ENCODE assay signal across 8 cellular contexts in the genomic region with DNA sequence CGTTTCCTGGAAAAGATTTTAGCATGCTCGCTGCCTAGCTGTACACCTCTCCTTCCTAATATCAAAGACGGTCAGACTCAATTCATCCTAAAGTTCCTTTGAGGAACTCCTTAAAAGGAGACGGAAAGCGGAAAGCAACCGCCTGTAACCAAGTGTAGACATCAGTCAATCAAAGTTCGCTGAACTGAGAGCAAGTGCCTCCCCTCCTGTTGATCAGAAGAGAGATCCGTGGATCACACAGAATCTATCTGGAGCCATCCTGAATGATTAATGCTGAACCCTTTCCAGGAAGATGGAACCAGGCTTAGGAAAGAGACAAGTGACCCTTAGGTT. TPM values are rescaled to one million over a fixed set of nuclear protein-coding genes. Genes with fewer than 3 reads are reported as not detected.
DNase-seq lines count a peak whose midpoint lies in the region; TF ChIP-seq lines count a peak whose summit lies in the region.

No MANE protein-coding gene starts in this region.

- H3K56ac ChIP-seq in H9 (ENCODE audit: insufficient read length, low read depth, low read length), result no peak overlapping the region

- peak overlapping the region; percentile 99 for H2AFZ ChIP-seq in H9 (ENCODE audit: low read length)
- peak overlapping the region; percentile 72 for H2AFZ ChIP-seq in OCI-LY1 (ENCODE audit: low read length)
- H2AFZ ChIP-seq in mammary epithelial cell (ENCODE audit: low read depth, low read length), result peak overlapping the region; percentile 90

- no peak overlapping the region for H3T11ph ChIP-seq in H9 (ENCODE audit: low read length)

- H3K27ac ChIP-seq in H9 (ENCODE audit: insufficient read length, low read depth, low read length) (no peak overlapping the region), OCI-LY1 (ENCODE audit: low read depth, low read length, poor library complexity, severe bottlenecking) (no peak overlapping the region), mammary epithelial cell (ENCODE audit: insufficient read depth, low read depth, low read length) (peak overlapping the region; percentile 81), substantia nigra (ENCODE audit: low read depth, low read length, poor library complexity, severe bottlenecking) (peak overlapping the region; percentile 70)

- no peaks in the 10 kb centered on the region for H3K36me3 Mint-ChIP-seq in H9 (ENCODE audit: insufficient read depth in 1 of 3, low read depth in 3 of 3)

- no peak overlapping the region for H2BK120ac ChIP-seq in H9 (ENCODE audit: low read depth, low read length, poor library complexity, severe bottlenecking)

- H3K23me2 ChIP-seq in H9 (ENCODE audit: insufficient read length, low read depth, low read length, poor library complexity, severe bottlenecking), result peaks cover 4% of the 10 kb centered on the region

- H3K27me3 ChIP-seq in H9 (ENCODE audit: insufficient read depth, low read length) (no peaks in the 10 kb centered on the region), OCI-LY1 (ENCODE audit: insufficient read depth, low read length) (no peaks in the 10 kb centered on the region), mammary epithelial cell (ENCODE audit: insufficient read depth, low read length) (no peaks in the 10 kb centered on the region)

- no peak overlapping the region for H4K5ac ChIP-seq in H9 (ENCODE audit: insufficient read length, low read depth, low read length)

- H3K27me3 Mint-ChIP-seq in H9 (ENCODE audit: low read depth), result no peaks in the 10 kb centered on the region

- no peak overlapping the region for H2BK20ac ChIP-seq in H9 (ENCODE audit: low read depth, low read length, poor library complexity, severe bottlenecking)

- CTCF ChIA-PET in mammary epithelial cell (lab: Charles Lee; ENCODE audit: low non-redundant PET), result interaction anchor here (0.6 kb wide), 1 partner anchor 11 kb away, joined by 3 read pairs; no protein-coding TSS in a partner anchor

- H3K14ac ChIP-seq in H9 (ENCODE audit: insufficient read depth, low read length), result no peak overlapping the region

- H3K18ac ChIP-seq in H9 (ENCODE audit: insufficient read length, low read depth, low read length), result peak overlapping the region; percentile 60

- BruUV-seq in mammary epithelial cell (replicated peaks; lab: Mats Ljungman, UMichigan), result TSS peak; percentile 67

- no peak overlapping the region for H3K23ac ChIP-seq in H9 (ENCODE audit: insufficient read length, low read depth, low read length)

- no peaks in the 10 kb centered on the region for H3K9me3 Mint-ChIP-seq in H9

- no peak for TF ChIP-seq CTCF in H9 (conservative IDR thresholded peaks at IDR 0.05)
- no peak for TF ChIP-seq CTCF in OCI-LY1 (IDR thresholded peaks at IDR 0.05; ENCODE audit: low read length)
- no peak for TF ChIP-seq CTCF in mammary epithelial cell (conservative IDR thresholded peaks at IDR 0.05 in 1 of 2, IDR thresholded peaks at IDR 0.05 in 1 of 2; ENCODE audit: extremely low read depth in 1 of 2, insufficient read depth in 1 of 2, low read depth in 1 of 2, low read length in 2 of 2)

- intact Hi-C loops in mammary epithelial cell (cut with micrococcal nuclease), result loop anchor here (1.0 to 5.0 kb wide), 3 partner anchors 42 to 269 kb away; a partner anchor contains a TSS

- H3K4me1 ChIP-seq in ES-I3 (ENCODE audit: insufficient read depth, low read length), result peaks cover 9% of the 10 kb centered on the region
- no peaks in the 10 kb centered on the region for H3K4me1 ChIP-seq in H9 (ENCODE audit: insufficient read depth, low read length)
- peaks cover 20% of the 10 kb centered on the region for H3K4me1 ChIP-seq in OCI-LY1 (ENCODE audit: insufficient read depth, low read length, severe bottlenecking)
- peaks cover 11% of the 10 kb centered on the region for H3K4me1 ChIP-seq in mammary epithelial cell (ENCODE audit: insufficient read depth, low read length)

- no peak overlapping the region for H4K8ac ChIP-seq in H9 (replicated peaks; ENCODE audit: insufficient read length, low read depth, low read length)

- no peaks in the 10 kb centered on the region for H3K79me2 ChIP-seq in H9 (ENCODE audit: insufficient read depth, low read length)
- H3K79me2 ChIP-seq in OCI-LY1 (ENCODE audit: insufficient read depth, low read length), result no peaks in the 10 kb centered on the region
- peaks cover 37% of the 10 kb centered on the region for H3K79me2 ChIP-seq in mammary epithelial cell (ENCODE audit: insufficient read depth, low read length)

- H3K27ac Mint-ChIP-seq in H9, result peak overlapping the region; percentile 42 to 94 (median 53); a peak in 5 of 7 replicates

- H2BK5ac ChIP-seq in H9 (ENCODE audit: insufficient read length, low read length), result no peak overlapping the region

- H4K20me1 ChIP-seq in H9 (ENCODE audit: control insufficient read depth, insufficient read depth, insufficient read length) (no peaks in the 10 kb centered on the region), OCI-LY1 (ENCODE audit: insufficient read depth, low read length) (no peaks in the 10 kb centered on the region), mammary epithelial cell (ENCODE audit: insufficient read depth, low read length) (no peaks in the 10 kb centered on the region)

- no peaks in the 10 kb centered on the region for H3K9me2 ChIP-seq in OCI-LY1 (ENCODE audit: low read depth, low read length)

- peaks cover 21% of the 10 kb centered on the region in 2 experiments for H3K4me1 Mint-ChIP-seq in H9

- H3K79me1 ChIP-seq in H9 (ENCODE audit: insufficient read depth, low read depth, low read length, poor library complexity, severe bottlenecking), result no peaks in the 10 kb centered on the region

- no peak overlapping the region for H2BK15ac ChIP-seq in H9 (ENCODE audit: low read depth, low read length)

- H3K9ac ChIP-seq in ES-I3 (ENCODE audit: low read depth, low read length) (peak overlapping the region; percentile 87), H9 (ENCODE audit: extremely low read depth, insufficient read length, low read length) (peak overlapping the region; percentile 55), OCI-LY1 (ENCODE audit: low read length) (peak overlapping the region; percentile 89), mammary epithelial cell (ENCODE audit: insufficient read depth, low read length) (peak overlapping the region; percentile 84)

- H3K4me3 Mint-ChIP-seq in H9, result peak overlapping the region; percentile 78 to 91

- no peak overlapping the region for H4K91ac ChIP-seq in H9 (ENCODE audit: insufficient read length, low read depth, low read length)

- no peak overlapping the region for H2BK12ac ChIP-seq in H9 (ENCODE audit: insufficient read length, low read depth, low read length)

- H3K4me3 ChIP-seq in OCI-LY1 (ENCODE audit: low read depth, low read length, poor library complexity, severe bottlenecking), result peak overlapping the region; percentile 96
- H3K4me3 ChIP-seq in mammary epithelial cell (replicated peaks in 1 of 3; ENCODE audit: insufficient read depth in 1 of 3, low read depth in 2 of 3, low read length in 3 of 3), result peak overlapping the region; percentile 92 to 98 (median 97)

- DNase-seq in H9 (no peak), mammary epithelial cell (peak; percentile 6), left kidney (ENCODE audit: low read depth, low spot score) (peak; percentile 27), substantia nigra (lab: John Stamatoyannopoulos, UW) (peak in 1 of 49 donors; percentile 13), ecto neural progenitor cell (ENCODE audit: low spot score) (no peak), HUDEP-2 (lab: John Stamatoyannopoulos, UW; ENCODE audit: unreplicated experiment in 76 of 76) (no peak)

- H3F3A ChIP-seq in OCI-LY1 (ENCODE audit: insufficient read depth, low read length), result no peaks in the 10 kb centered on the region

- H2AK5ac ChIP-seq in H9 (ENCODE audit: insufficient read length, low read length), result no peak overlapping the region

- H3K36me3 ChIP-seq in ES-I3 (ENCODE audit: insufficient read depth, low read length), result no peaks in the 10 kb centered on the region
- no peaks in the 10 kb centered on the region for H3K36me3 ChIP-seq in OCI-LY1 (ENCODE audit: insufficient read depth, low read length)
- H3K36me3 ChIP-seq in mammary epithelial cell (ENCODE audit: insufficient read depth, low read length), result peaks cover 2% of the 10 kb centered on the region

- WGBS in H9 (ENCODE audit: extremely low coverage, insufficient read length, low lambda C conversion rate), result no CpG with 5 or more reads among the region's 8 CpGs
- WGBS in mammary epithelial cell (ENCODE audit: low coverage, missing lambda C conversion rate), result 3% methylated on average over 8 of the region's 8 CpGs

- no peaks in the 10 kb centered on the region for H3K9me3 ChIP-seq in ES-I3 (ENCODE audit: control insufficient read depth, insufficient read depth, low read length)
- H3K9me3 ChIP-seq in H9 (ENCODE audit: control insufficient read depth, low read depth, low read length), result no peaks in the 10 kb centered on the region
- H3K9me3 ChIP-seq in OCI-LY1 (ENCODE audit: low read length), result no peaks in the 10 kb centered on the region
- no peaks in the 10 kb centered on the region for H3K9me3 ChIP-seq in mammary epithelial cell (replicated peaks; ENCODE audit: insufficient read depth, low read length)

- dilution Hi-C loops in mammary epithelial cell (cut with HindIII; ENCODE audit: low sequenced_read_pairs), result loop anchor here (5.0 kb wide), 1 partner anchor 86 kb away; no protein-coding TSS in a partner anchor

- peak overlapping the region; percentile 70 for H3K4me2 ChIP-seq in H9 (ENCODE audit: insufficient read depth, insufficient read length, low read length)
- peak overlapping the region; percentile 87 for H3K4me2 ChIP-seq in OCI-LY1 (ENCODE audit: low read length)
- H3K4me2 ChIP-seq in mammary epithelial cell (ENCODE audit: insufficient read depth, low read depth, low read length), result peak overlapping the region; percentile 91

- H3K4ac ChIP-seq in H9 (ENCODE audit: low read depth, low read length), result no peak overlapping the region

- in situ Hi-C loops in mammary epithelial cell (cut with MboI; ENCODE audit: low sequenced_read_pairs in 2 of 2), result loop anchor here in 1 of 2 donors (5.0 kb wide), 1 partner anchor 44 kb away; a partner anchor contains a TSS

RNA-seq across cellular contexts. Expression of a gene that starts 0.5 kb away (rescaled TPM):
- total RNA-seq in H9 (2021) (14.5 and 15.8 TPM in 2 replicates), mammary epithelial cell (10 to 100 TPM; 27.5 to 28.1 TPM)
- polyA plus RNA-seq in mammary epithelial cell, result 10.9 TPM
- polyA minus RNA-seq in mammary epithelial cell, result 34.3 TPM

RNA-seq across cellular contexts. Expression of a gene that starts 22.2 kb away (rescaled TPM):
- 0.04 TPM in 2 replicates for total RNA-seq in H9 (2021)
- not detected for total RNA-seq in mammary epithelial cell
- polyA plus RNA-seq in mammary epithelial cell, result not detected
- polyA minus RNA-seq in mammary epithelial cell, result not detected

RNA-seq across cellular contexts. Expression of a gene that starts 40.9 kb away (rescaled TPM):
- total RNA-seq in H9 (2021) (46.7 and 50.8 TPM in 2 replicates), mammary epithelial cell (10 to 100 TPM; 22.6 to 34.8 TPM)
- polyA plus RNA-seq in mammary epithelial cell, result 28.1 TPM
- polyA minus RNA-seq in mammary epithelial cell, result 65.6 TPM

RNA-seq across cellular contexts. Expression of a gene that starts 41.3 kb away (rescaled TPM):
- total RNA-seq in H9 (2021) (340 and 348 TPM in 2 replicates), mammary epithelial cell (100 to 1,000 TPM in 1 of 2 donors, 10 to 100 TPM in 1; 96.4 to 128 TPM)
- polyA plus RNA-seq in mammary epithelial cell, result 217 TPM
- polyA minus RNA-seq in mammary epithelial cell, result 200 TPM

RNA-seq across cellular contexts. Expression of a gene that starts 47.5 kb away (rescaled TPM):
- total RNA-seq in H9 (2021), result 38.5 and 41.6 TPM in 2 replicates
- total RNA-seq in mammary epithelial cell, result 10 to 100 TPM; 18.8 to 22.2 TPM
- polyA plus RNA-seq in mammary epithelial cell, result 27.0 TPM
- polyA minus RNA-seq in mammary epithelial cell, result 42.9 TPM

Comparison
In these comparisons a context has a peak if more than half of its experiments do, and no peak if none do; other contexts are left out.
1. DNase-seq: peak in mammary epithelial cell (single experiment) and left kidney (single experiment); none in H9 (single experiment), ecto neural progenitor cell (single experiment) and HUDEP-2 (0 of 76).
2. H3K27ac ChIP-seq: peak in mammary epithelial cell (single experiment) and substantia nigra (single experiment); none in H9 (single experiment) and OCI-LY1 (single experiment).
3. Peak in every context shown above with its lines, with median percentiles within 50 percentile points of each other: H3K9ac ChIP-seq, H2AFZ ChIP-seq and H3K4me2 ChIP-seq.